ENCODE assay signal across 9 cellular contexts in genomic region chr3:37990527-37990926, GRCh38. TPM values are rescaled to one million over a fixed set of nuclear protein-coding genes. Genes with fewer than 3 reads are reported as not detected.
DNase-seq lines count a peak whose midpoint lies in the region; ATAC-seq and TF ChIP-seq lines count a peak whose summit lies in the region.
"Had no signal": no experiment of that assay in that cellular context is flagged by ENCODE, and none has a peak within 500 bp of the region (broad histone marks: within the 10 kb centered on the region; RNA-seq: fewer than 3 reads in every experiment).

TSS of gene VILL (plus strand) at chr3:37990786. CDS start at chr3:37993673, 2,887 bp downstream.

- H2AK5ac ChIP-seq in IMR-90 (ENCODE audit: low read depth, low read length) = 0 out of 2 replicates have a peak within 1 kb of the TSS, but pooled peaks have one; percentile 37

- no peaks in the 10 kb centered on the region for H4K20me1 ChIP-seq in IMR-90 (ENCODE audit: insufficient read depth, low read length)

- no peak within 1 kb of the TSS for H2AFZ ChIP-seq in IMR-90 (replicated peaks; ENCODE audit: low read length, poor library complexity)

- no peak within 1 kb of the TSS for H2BK15ac ChIP-seq in IMR-90 (ENCODE audit: low read depth, low read length)

- peak within 1 kb of the TSS in 1 of 4 donors; percentile 71 for H3K4me3 Mint-ChIP-seq in CD4-positive, CD25-positive, alpha-beta regulatory T cell

- intact Hi-C loops in IMR-90 (cut with micrococcal nuclease) (no loop called here), dorsolateral prefrontal cortex (cut with DNase I) (no loop called here)

- H3K9ac ChIP-seq in IMR-90 (ENCODE audit: low read depth, low read length) (no peak within 1 kb of the TSS), mucosa of rectum (ENCODE audit: low read depth in 1 of 2, low read length in 2 of 2) (peak within 1 kb of the TSS; percentile 92 to 94)

- no TSS peak for BruUV-seq in IMR-90 (replicated peaks; lab: Mats Ljungman, UMichigan)

- H4K91ac ChIP-seq in IMR-90 (ENCODE audit: insufficient read depth, low read depth, low read length) = no peak within 1 kb of the TSS

- H3K36me3 Mint-ChIP-seq in CD4-positive, CD25-positive, alpha-beta regulatory T cell = no peaks in the 10 kb centered on the region

- TF ChIP-seq RAD21 in IMR-90 (IDR thresholded peaks at IDR 0.05; ENCODE audit: low read length) = no peak

- no peaks in the 10 kb centered on the region for H3K27me3 ChIP-seq in CD4-positive, CD25-positive, alpha-beta regulatory T cell (ENCODE audit: control insufficient read depth, insufficient read depth, low read length)
- H3K27me3 ChIP-seq in IMR-90 (ENCODE audit: control insufficient read depth, insufficient read depth, low read length) = no peaks in the 10 kb centered on the region; the same call in 1 of the 2 replicates
- no peaks in the 10 kb centered on the region for H3K27me3 ChIP-seq in dorsolateral prefrontal cortex
- no peaks in the 10 kb centered on the region for H3K27me3 ChIP-seq in mucosa of rectum (ENCODE audit: control insufficient read depth in 2 of 2, insufficient read depth in 2 of 2, low read length in 2 of 2)
- no peaks in the 10 kb centered on the region for H3K27me3 ChIP-seq in effector memory CD4-positive, alpha-beta T cell (replicated peaks; ENCODE audit: control insufficient read depth, insufficient read depth, low read length, poor library complexity, severe bottlenecking)
- H3K27me3 ChIP-seq: neutrophil had no signal

- peaks cover 8 to 29% (median 16%) of the 10 kb centered on the region in 4 donors for H3K4me1 Mint-ChIP-seq in CD4-positive, CD25-positive, alpha-beta regulatory T cell

- peaks cover 0 to 4% of the 10 kb centered on the region in 2 experiments; a peak in 1 of 4 replicates for H3K79me1 ChIP-seq in IMR-90 (ENCODE audit: low read depth in 1 of 2, low read length in 2 of 2)

- POLR2A ChIA-PET in IMR-90 (lab: Charles Lee; ENCODE audit: unreplicated experiment) = no interaction called here

- H4K5ac ChIP-seq in IMR-90 (ENCODE audit: low read depth, low read length) = no peak within 1 kb of the TSS

- H2AK9ac ChIP-seq in IMR-90 (replicated peaks; ENCODE audit: low read depth, low read length, poor library complexity) = no peak within 1 kb of the TSS

- no peak within 1 kb of the TSS for H3K4ac ChIP-seq in IMR-90 (ENCODE audit: low read depth, low read length)

- no peaks in the 10 kb centered on the region for H3K36me3 ChIP-seq in CD4-positive, CD25-positive, alpha-beta regulatory T cell (ENCODE audit: control insufficient read depth, insufficient read depth, low read length)
- H3K36me3 ChIP-seq in IMR-90 (ENCODE audit: control insufficient read depth, insufficient read depth, low read length) = 0 out of 2 replicates have a peak, but pooled peaks cover 1% of the 10 kb centered on the region
- H3K36me3 ChIP-seq in mucosa of rectum (ENCODE audit: control insufficient read depth in 2 of 2, insufficient read depth in 2 of 2, low read length in 2 of 2) = peaks cover 4 to 5% of the 10 kb centered on the region in 2 donors
- H3K36me3 ChIP-seq in effector memory CD4-positive, alpha-beta T cell (ENCODE audit: control insufficient read depth, insufficient read depth, low read length) = no peaks in the 10 kb centered on the region
- H3K36me3 ChIP-seq: neutrophil had no signal

- no peak within 1 kb of the TSS for H3K27ac ChIP-seq in CD4-positive, CD25-positive, alpha-beta regulatory T cell (ENCODE audit: insufficient read depth, low read length, poor library complexity, severe bottlenecking)
- H3K27ac ChIP-seq in IMR-90 (ENCODE audit: insufficient read depth, low read length) (no peak within 1 kb of the TSS), dorsolateral prefrontal cortex (no peak within 1 kb of the TSS), mucosa of rectum (ENCODE audit: low read depth in 2 of 2, low read length in 2 of 2) (peak within 1 kb of the TSS; percentile 98)
- no peak within 1 kb of the TSS for H3K27ac ChIP-seq in effector memory CD4-positive, alpha-beta T cell (ENCODE audit: insufficient read depth, low read length, poor library complexity, severe bottlenecking)
- H3K27ac ChIP-seq: neutrophil had no signal

- no peak for TF ChIP-seq POLR2A in IMR-90 (IDR thresholded peaks at IDR 0.05; ENCODE audit: low read depth, low read length)

- 75% methylated on average over 8 of the region's 10 CpGs; no CpG with 5 or more reads in 1 of the 2 experiments for WGBS in IMR-90 (ENCODE audit: extremely low coverage in 2 of 2, insufficient read length in 1 of 2), 2 experiments

- TF ChIP-seq CTCF in IMR-90 (conservative IDR thresholded peaks at IDR 0.05; ENCODE audit: low read depth, low read length) = no peak
- TF ChIP-seq CTCF in dorsolateral prefrontal cortex (IDR thresholded peaks at IDR 0.05 in 54 of 56, conservative IDR thresholded peaks at IDR 0.05 in 2 of 56; ENCODE audit: low read depth in 1 of 56, partially characterized antibody in 56 of 56) = no peak

- H3K4me3 ChIP-seq in CD4-positive, CD25-positive, alpha-beta regulatory T cell (ENCODE audit: low read depth, low read length) = no peak within 1 kb of the TSS
- H3K4me3 ChIP-seq in IMR-90 (ENCODE audit: insufficient read depth, low read depth, low read length) = no peak within 1 kb of the TSS
- H3K4me3 ChIP-seq in dorsolateral prefrontal cortex = no peak within 1 kb of the TSS
- H3K4me3 ChIP-seq in mucosa of rectum (ENCODE audit: low read length in 2 of 2) = peak within 1 kb of the TSS; percentile 74
- no peak within 1 kb of the TSS for H3K4me3 ChIP-seq in effector memory CD4-positive, alpha-beta T cell (ENCODE audit: insufficient read depth, low read depth, low read length, poor library complexity, severe bottlenecking)

- no peaks in the 10 kb centered on the region for H3K9me3 Mint-ChIP-seq in CD4-positive, CD25-positive, alpha-beta regulatory T cell

- in situ Hi-C loops in IMR-90 (cut with MboI; ENCODE audit: low sequenced_read_pairs) = no loop called here

- H3K23ac ChIP-seq in IMR-90 (ENCODE audit: low read depth, low read length) = no peak within 1 kb of the TSS

- no peak within 1 kb of the TSS for H3K56ac ChIP-seq in IMR-90 (ENCODE audit: extremely low read depth, insufficient read depth, low read length)

- no peak within 1 kb of the TSS for H2BK20ac ChIP-seq in IMR-90 (ENCODE audit: low read depth, low read length)

- H3K4me2 ChIP-seq in IMR-90 (ENCODE audit: low read depth, low read length) = no peak within 1 kb of the TSS

- no peak within 1 kb of the TSS for H4K8ac ChIP-seq in IMR-90 (ENCODE audit: low read depth in 2 of 2, low read length in 2 of 2)

- no peak within 1 kb of the TSS for H2BK5ac ChIP-seq in IMR-90 (ENCODE audit: low read depth, low read length, poor library complexity, severe bottlenecking)

- no peak for DNase-seq in CD4-positive, CD25-positive, alpha-beta regulatory T cell
- DNase-seq in IMR-90 (no peak), dorsolateral prefrontal cortex (peak in 5 of 10 donors; percentile 16 to 37 (median 27)), NCI-H1092 treated with DMSO at 0.1 percent for 48 hours (lab: John Stamatoyannopoulos, UW) (no peak), NCI-H2171 (lab: John Stamatoyannopoulos, UW) (no peak)
- no peak for DNase-seq in stimulated activated CD4-positive, alpha-beta T cell treated with anti-CD3 and anti-CD28 coated beads, Interleukin-1b, Interleukin-23, amount 100 ng/mL, for 48 hours
- DNase-seq in effector memory CD4-positive, alpha-beta T cell = no peak

- CTCF ChIA-PET in IMR-90 (lab: Yijun Ruan, JAX) = no interaction called here

- dilution Hi-C loops in IMR-90 (cut with HindIII; ENCODE audit: low sequenced_read_pairs, unreplicated experiment) = no loop called here

- H3K18ac ChIP-seq in IMR-90 (ENCODE audit: low read depth, low read length) = no peak within 1 kb of the TSS

- H3K27me3 Mint-ChIP-seq in CD4-positive, CD25-positive, alpha-beta regulatory T cell = no peaks in the 10 kb centered on the region

- H2BK120ac ChIP-seq in IMR-90 (ENCODE audit: low read depth, low read length) = no peak within 1 kb of the TSS

- H3K14ac ChIP-seq in IMR-90 (replicated peaks; ENCODE audit: low read depth, low read length) = no peak within 1 kb of the TSS

- H3K9me1 ChIP-seq in IMR-90 (ENCODE audit: insufficient read depth, low read length) = peaks cover 5% of the 10 kb centered on the region

- ATAC-seq in CD4-positive, CD25-positive, alpha-beta regulatory T cell (ENCODE audit: low read depth in 2 of 2) = no peak
- no peak for ATAC-seq in IMR-90 (ENCODE audit: low read depth)

- H3K9me3 ChIP-seq in CD4-positive, CD25-positive, alpha-beta regulatory T cell (ENCODE audit: control insufficient read depth in 2 of 2, low read length in 2 of 2) = no peaks in the 10 kb centered on the region
- no peaks in the 10 kb centered on the region for H3K9me3 ChIP-seq in IMR-90 (ENCODE audit: control insufficient read depth, insufficient read depth, low read length)
- no peaks in the 10 kb centered on the region for H3K9me3 ChIP-seq in mucosa of rectum (ENCODE audit: control insufficient read depth in 2 of 2, low read length in 2 of 2)
- H3K9me3 ChIP-seq in effector memory CD4-positive, alpha-beta T cell (ENCODE audit: control insufficient read depth, low read length) = no peaks in the 10 kb centered on the region
- H3K9me3 ChIP-seq: neutrophil had no signal

- H3K27ac Mint-ChIP-seq in CD4-positive, CD25-positive, alpha-beta regulatory T cell = peak within 1 kb of the TSS in 2 of 3 donors; percentile 59 to 60

- peaks cover 23% of the 10 kb centered on the region for H3K4me1 ChIP-seq in CD4-positive, CD25-positive, alpha-beta regulatory T cell (ENCODE audit: control insufficient read depth, insufficient read depth, low read length, poor library complexity, severe bottlenecking)
- H3K4me1 ChIP-seq in IMR-90 (ENCODE audit: control insufficient read depth, insufficient read depth, low read length) (peaks cover 2% of the 10 kb centered on the region), mucosa of rectum (ENCODE audit: control insufficient read depth in 2 of 2, insufficient read depth in 2 of 2, low read length in 2 of 2) (peaks cover 54 to 77% of the 10 kb centered on the region in 2 donors)
- peaks cover 19% of the 10 kb centered on the region for H3K4me1 ChIP-seq in effector memory CD4-positive, alpha-beta T cell (ENCODE audit: control insufficient read depth, insufficient read depth, low read length, poor library complexity, severe bottlenecking)

TF ChIP-seq in IMR-90, 13 proteins besides CTCF, POLR2A, EP300 and RAD21 (continues in another document):
- TF ChIP-seq MAFK (IDR thresholded peaks at IDR 0.05; ENCODE audit: low read depth, low read length) = no peak
- no peak for TF ChIP-seq SMC3 (IDR thresholded peaks at IDR 0.05; ENCODE audit: low read depth, low read length)
- TF ChIP-seq CHD1 (IDR thresholded peaks at IDR 0.05; ENCODE audit: low read depth, low read length) = no peak
- no peak for TF ChIP-seq FOS (IDR thresholded peaks at IDR 0.05; ENCODE audit: low read depth, low read length)

RNA-seq across cellular contexts. Expression of gene VILL, which starts in this region (rescaled TPM):
- 24.0 TPM for total RNA-seq in CD4-positive, CD25-positive, alpha-beta regulatory T cell
- 10 to 100 TPM in 3 of 4 donors, 1 to 10 TPM in 1; 9.0 to 15.5 (median 12.4) TPM for polyA plus RNA-seq in CD4-positive, CD25-positive, alpha-beta regulatory T cell
- total RNA-seq in IMR-90 (2012; rRNA removed) = 2.3 and 2.5 TPM in 2 replicates
- 4.5 and 4.7 TPM in 2 replicates for polyA plus RNA-seq in IMR-90 (2012; rRNA removed)
- 1.3 and 3.7 TPM in 2 replicates for polyA plus RNA-seq in IMR-90 (2012; cell fraction: cytosol; rRNA removed)
- 15.6 and 35.8 TPM in 2 replicates for polyA plus RNA-seq in IMR-90 (2012; cell fraction: nucleus; rRNA removed; ENCODE audit: low replicate concordance)
- 10 to 100 TPM in 83 of 120 experiments, 1 to 10 TPM in 37; 5.7 to 23.5 (median 11.1) TPM for total RNA-seq in dorsolateral prefrontal cortex

Comparison
In these comparisons a context has a peak if more than half of its experiments do, and no peak if none do; other contexts are left out.
1. H3K27ac ChIP-seq: peak in mucosa of rectum (2 of 2); none in CD4-positive, CD25-positive, alpha-beta regulatory T cell (single experiment), IMR-90 (single experiment), dorsolateral prefrontal cortex (0 of 59) and effector memory CD4-positive, alpha-beta T cell (single experiment).
2. H3K4me3 ChIP-seq: peak in mucosa of rectum (2 of 2); none in CD4-positive, CD25-positive, alpha-beta regulatory T cell (single experiment), IMR-90 (single experiment), dorsolateral prefrontal cortex (0 of 59) and effector memory CD4-positive, alpha-beta T cell (single experiment).